Comparison of ENCODE assay signal across 9 cellular contexts in genomic region chr5:78162253-78162862, GRCh38.
DNase-seq lines count a peak whose midpoint lies in the region; ATAC-seq, FAIRE-seq and TF ChIP-seq lines count a peak whose summit lies in the region.
"Had no signal": no experiment of that assay in that cellular context is flagged by ENCODE, and none has a peak within 500 bp of the region (broad histone marks: within the 10 kb centered on the region; RNA-seq: fewer than 3 reads in every experiment).

No MANE protein-coding gene starts in this region.

- ATAC-seq in A549 (peak in 1 of 2 experiments; percentile 58; a peak in 1 of 6 replicates), body of pancreas (no peak), HG02938 (IDR thresholded peaks at IDR 0.05; ENCODE audit: unreplicated experiment) (no peak), GM18520 (IDR thresholded peaks at IDR 0.05; ENCODE audit: unreplicated experiment) (no peak)

- 80% methylated on average over 3 of the region's 3 CpGs for WGBS in A549 (ENCODE audit: missing lambda C conversion rate)
- 89 to 92% methylated on average over 3 of the region's 3 CpGs for WGBS in body of pancreas, 2 donors

- H3K4me1 Mint-ChIP-seq in mesothelial cell of epicardium, result no peaks in the 10 kb centered on the region

- no peak overlapping the region for H3K27ac Mint-ChIP-seq in mesothelial cell of epicardium
- H3K27ac Mint-ChIP-seq: stimulated activated naive CD8-positive, alpha-beta T cell treated with anti-CD3 and anti-CD28 coated beads, Interleukin-15, Interleukin-2, amounts not matched to agents 100 ng/mL and 50 ng/mL, for 24 hours had no signal

- H3K4me2 ChIP-seq in A549, result no peak overlapping the region

- CTCF ChIA-PET in A549 (lab: Yijun Ruan, JAX), result interaction anchor here (0.6 to 1.7 kb wide), 7 partner anchors 9 to 593 kb away, joined by 3 to 9 read pairs (median 3); no protein-coding TSS in a partner anchor

- no peaks in the 10 kb centered on the region for H3K4me1 ChIP-seq in A549
- H3K4me1 ChIP-seq in body of pancreas, result no peaks in the 10 kb centered on the region

- intact Hi-C loops in body of pancreas (cut with DNase I), result no loop called here

- DNase-seq in A549 (ENCODE audit: low read depth in 1 of 2, low spot score in 1 of 2) (peak; percentile 10 to 57), GM04504 (ENCODE audit: low read depth) (peak; percentile 3), NCI-H187 treated with DMSO at 0.1 percent for 48 hours (lab: John Stamatoyannopoulos, UW) (peak; percentile 35), body of pancreas (no peak), mesothelial cell of epicardium (ENCODE audit: low spot score in 2 of 2, unreplicated experiment in 2 of 2) (no peak)
- no peak for DNase-seq in activated effector memory CD4-positive, alpha-beta T cell treated with Interleukin-2 at 50 U/mL for 16 hours

- TF ChIP-seq EP300 in A549 (IDR thresholded peaks at IDR 0.05), result no peak

- H3K27me3 ChIP-seq in body of pancreas, result no peaks in the 10 kb centered on the region

- H3K9me3 ChIP-seq in A549 (no peaks in the 10 kb centered on the region), body of pancreas (no peaks in the 10 kb centered on the region)

- peak; percentile 72 to 74 for TF ChIP-seq RAD21 in A549 (conservative IDR thresholded peaks at IDR 0.05 in 1 of 2, IDR thresholded peaks at IDR 0.05 in 1 of 2)

- POLR2A ChIA-PET in A549 (lab: Yijun Ruan, JAX), result no interaction called here

- no peak for TF ChIP-seq POLR2A in A549 (IDR thresholded peaks at IDR 0.05; ENCODE audit: low read length)
- TF ChIP-seq POLR2A in body of pancreas (IDR thresholded peaks at IDR 0.05), result no peak

- H3K27ac ChIP-seq in A549, result no peak overlapping the region
- H3K27ac ChIP-seq in body of pancreas, result no peak overlapping the region

- TF ChIP-seq CTCF in A549 (IDR thresholded peaks at IDR 0.05) (peak; percentile 69), body of pancreas (IDR thresholded peaks at IDR 0.05) (peak in 6 of 7 experiments; percentile 15 to 48 (median 34)), mesothelial cell of epicardium (IDR thresholded peaks at IDR 0.05; ENCODE audit: unreplicated experiment) (peak; percentile 36)

- peaks cover 0 to 3% of the 10 kb centered on the region in 2 donors for H3K36me3 ChIP-seq in body of pancreas (replicated peaks in 1 of 2; ENCODE audit: insufficient read depth in 1 of 2, low read depth in 2 of 2)

- peaks cover 14% of the 10 kb centered on the region for H3K9me3 Mint-ChIP-seq in mesothelial cell of epicardium
- H3K9me3 Mint-ChIP-seq: stimulated activated naive CD8-positive, alpha-beta T cell treated with anti-CD3 and anti-CD28 coated beads, Interleukin-15, Interleukin-2, amounts not matched to agents 100 ng/mL and 50 ng/mL, for 24 hours had no signal

- peak; percentile 36 for FAIRE-seq in A549 (lab: Jason Lieb, UNC)

- peaks cover 16% of the 10 kb centered on the region for H3K36me3 Mint-ChIP-seq in mesothelial cell of epicardium

- H3K27me3 Mint-ChIP-seq in mesothelial cell of epicardium (ENCODE audit: low read depth), result no peaks in the 10 kb centered on the region
- H3K27me3 Mint-ChIP-seq: stimulated activated naive CD8-positive, alpha-beta T cell treated with anti-CD3 and anti-CD28 coated beads, Interleukin-15, Interleukin-2, amounts not matched to agents 100 ng/mL and 50 ng/mL, for 24 hours had no signal

- no peak overlapping the region for H3K4me3 Mint-ChIP-seq in mesothelial cell of epicardium
- H3K4me3 Mint-ChIP-seq: stimulated activated naive CD8-positive, alpha-beta T cell treated with anti-CD3 and anti-CD28 coated beads, Interleukin-15, Interleukin-2, amounts not matched to agents 100 ng/mL and 50 ng/mL, for 24 hours had no signal

- H3K4me3 ChIP-seq in A549 (no peak overlapping the region), body of pancreas (no peak overlapping the region)

TF ChIP-seq in A549, 52 proteins besides CTCF, POLR2A, EP300 and RAD21:
- TF ChIP-seq POLR2AphosphoS2 (conservative IDR thresholded peaks at IDR 0.05; ENCODE audit: low read length), result no peak
- no peak for TF ChIP-seq EHF (CRISPR knock-in tag; IDR thresholded peaks at IDR 0.05)
- TF ChIP-seq RARB (CRISPR knock-in tag; IDR thresholded peaks at IDR 0.05), result no peak
- no peak for TF ChIP-seq REST (IDR thresholded peaks at IDR 0.05)
- TF ChIP-seq ELK1 (IDR thresholded peaks at IDR 0.05; ENCODE audit: low read depth, low read length), result no peak
- TF ChIP-seq SMC3 (IDR thresholded peaks at IDR 0.05), result peak; percentile 58
- TF ChIP-seq ZNF302 (CRISPR knock-in tag; IDR thresholded peaks at IDR 0.05), result no peak

Comparison
In these comparisons a context has a peak if more than half of its experiments do, and no peak if none do; other contexts are left out.
1. DNase-seq: peak in A549 (2 of 2), GM04504 (single experiment) and NCI-H187 treated with DMSO at 0.1 percent for 48 hours (single experiment); none in body of pancreas (0 of 4), mesothelial cell of epicardium (0 of 2) and activated effector memory CD4-positive, alpha-beta T cell treated with Interleukin-2 at 50 U/mL for 16 hours (single experiment).
2. Peak in every context shown above with its lines, with median percentiles within 50 percentile points of each other: CTCF ChIP-seq.